In the genomic region with DNA sequence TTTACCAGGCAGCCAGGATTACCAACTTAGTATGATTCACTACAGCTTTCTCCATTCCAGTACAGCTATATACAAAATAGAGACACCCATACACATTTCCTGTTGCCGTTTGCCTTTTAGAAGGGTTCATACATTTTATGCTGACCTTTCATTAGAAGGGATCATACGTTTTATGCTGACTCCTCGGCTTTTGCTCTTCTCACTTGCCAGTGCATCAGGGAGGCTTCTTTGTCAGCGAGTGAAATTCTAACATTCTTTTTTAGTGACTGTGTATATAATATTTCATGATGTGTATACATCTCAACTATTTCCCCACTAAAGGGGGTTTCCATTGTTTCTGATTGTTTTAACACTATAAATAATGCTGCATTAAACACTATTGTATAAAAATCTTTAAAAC, we compare ENCODE assay signal across 20 cellular contexts.
DNase-seq lines count a peak whose midpoint lies in the region; ATAC-seq, FAIRE-seq and TF ChIP-seq lines count a peak whose summit lies in the region.
"Had no signal": no experiment of that assay in that cellular context is flagged by ENCODE, and none has a peak within 500 bp of the region (broad histone marks: within the 10 kb centered on the region; RNA-seq: fewer than 3 reads in every experiment).

No MANE protein-coding gene starts in this region.

- no peak overlapping the region for H3K4me3 Mint-ChIP-seq in astrocyte (ENCODE audit: unreplicated experiment)
- no peak overlapping the region for H3K4me3 Mint-ChIP-seq in Caco-2 (ENCODE audit: unreplicated experiment)
- H3K4me3 Mint-ChIP-seq: activated naive CD8-positive, alpha-beta T cell; CD8-positive, alpha-beta memory T cell; stimulated activated naive B cell treated with anti-CD40 and anti-IgM and Interleukin-4, amounts not matched to agents 10 μg/mL and 1 μg/mL and 100 μg/mL, for 72 hours had no signal

- no peaks in the 10 kb centered on the region for H3K79me2 ChIP-seq in astrocyte (ENCODE audit: insufficient read depth, low read length)

- H3K9ac ChIP-seq in astrocyte (ENCODE audit: low read length) = no peak overlapping the region
- H3K9ac ChIP-seq in colonic mucosa (ENCODE audit: low read depth in 2 of 2, low read length in 2 of 2) = no peak overlapping the region

- no peaks in the 10 kb centered on the region for H3K27me3 ChIP-seq in astrocyte (ENCODE audit: insufficient read depth, low read length)
- no peaks in the 10 kb centered on the region for H3K27me3 ChIP-seq in colonic mucosa
- no peaks in the 10 kb centered on the region for H3K27me3 ChIP-seq in Caco-2 (replicated peaks; ENCODE audit: control insufficient read depth, insufficient read depth, low read length)
- H3K27me3 ChIP-seq: neutrophil, SJSA1 had no signal

- peak; percentile 3 for DNase-seq in AG08395 (ENCODE audit: low spot score)
- DNase-seq in HTR-8/SVneo (ENCODE audit: insufficient read length, low spot score) = peak; percentile 43
- no peak for DNase-seq in astrocyte (ENCODE audit: low read depth)
- DNase-seq in kidney tubule cell (ENCODE audit: low spot score) = peak; percentile 42
- no peak for DNase-seq in colonic mucosa
- no peak for DNase-seq in medulla oblongata (ENCODE audit: extremely low spot score)
- no peak for DNase-seq in Caco-2
- DNase-seq: CD8-positive, alpha-beta memory T cell; GOT3; left ventricle myocardium inferior; NCI-H1436; NCI-H2171 treated with DMSO at 0.1 percent for 48 hours; NCI-H69; stimulated activated naive B cell treated with anti-CD40 and anti-IgM and Interleukin-4, amounts not matched to agents 10 μg/mL and 1 μg/mL and 100 μg/mL, for 72 hours had no signal

- TF ChIP-seq CTCF in astrocyte (IDR thresholded peaks at IDR 0.05; ENCODE audit: insufficient read depth, low read depth, low read length) = no peak
- TF ChIP-seq CTCF in colonic mucosa (IDR thresholded peaks at IDR 0.05) = no peak
- TF ChIP-seq CTCF in Caco-2 (IDR thresholded peaks at IDR 0.05; ENCODE audit: insufficient read depth in 1 of 2, low read depth in 1 of 2, low read length in 1 of 2, severe bottlenecking in 1 of 2, unreplicated experiment in 1 of 2) = no peak

- H4K20me1 ChIP-seq in astrocyte (ENCODE audit: insufficient read depth, low read length) = no peaks in the 10 kb centered on the region

- no peak for ATAC-seq in HG03039 (IDR thresholded peaks at IDR 0.05; ENCODE audit: unreplicated experiment)
- ATAC-seq: activated CD4-positive, CD25-positive, alpha-beta regulatory T cell treated with anti-CD3 and anti-CD28 coated beads, Interleukin-2, amount 50 U/mL, for 24 hours; stimulated activated naive B cell treated with anti-CD40 and anti-IgM and Interleukin-4, amounts not matched to agents 10 μg/mL and 1 μg/mL and 100 μg/mL, for 72 hours had no signal

- H3K9me3 Mint-ChIP-seq in astrocyte (ENCODE audit: unreplicated experiment) (no peaks in the 10 kb centered on the region), Caco-2 (ENCODE audit: unreplicated experiment) (no peaks in the 10 kb centered on the region)

- peaks cover 9% of the 10 kb centered on the region for H3K4me1 Mint-ChIP-seq in astrocyte (ENCODE audit: low read depth, unreplicated experiment)
- no peaks in the 10 kb centered on the region for H3K4me1 Mint-ChIP-seq in Caco-2 (ENCODE audit: low read depth, unreplicated experiment)
- H3K4me1 Mint-ChIP-seq: CD8-positive, alpha-beta memory T cell; stimulated activated naive B cell treated with anti-CD40 and anti-IgM and Interleukin-4, amounts not matched to agents 10 μg/mL and 1 μg/mL and 100 μg/mL, for 72 hours had no signal

- H3K4me1 ChIP-seq in astrocyte (ENCODE audit: insufficient read depth, low read length) = no peaks in the 10 kb centered on the region
- no peaks in the 10 kb centered on the region for H3K4me1 ChIP-seq in colonic mucosa
- H3K4me1 ChIP-seq in Caco-2 = no peaks in the 10 kb centered on the region
- H3K4me1 ChIP-seq: left ventricle myocardium inferior, SJSA1 had no signal

- POLR2A ChIA-PET in Caco-2 (lab: Charles Lee) = no interaction called here

- H3K4me3 ChIP-seq in astrocyte (ENCODE audit: insufficient read depth, low read depth, low read length) = no peak overlapping the region
- H3K4me3 ChIP-seq in colonic mucosa = no peak overlapping the region
- H3K4me3 ChIP-seq in Caco-2 (ENCODE audit: low read depth, low read length) = no peak overlapping the region
- H3K4me3 ChIP-seq: left ventricle myocardium inferior, SJSA1, thoracic aorta had no signal

- H2AFZ ChIP-seq in astrocyte (ENCODE audit: low read depth, low read length) = no peak overlapping the region

- CTCF ChIA-PET in Caco-2 (lab: Charles Lee) = no interaction called here

- H3K36me3 ChIP-seq in astrocyte (ENCODE audit: insufficient read depth, low read length) (no peaks in the 10 kb centered on the region), colonic mucosa (no peaks in the 10 kb centered on the region), Caco-2 (ENCODE audit: control insufficient read depth, insufficient read depth, low read length) (no peaks in the 10 kb centered on the region)
- H3K36me3 ChIP-seq: left ventricle myocardium inferior, neutrophil, SJSA1, thoracic aorta had no signal

- no TSS peak for BruUV-seq in Caco-2 (replicated peaks; lab: Mats Ljungman, UMichigan)

- no peak overlapping the region for H3K27ac ChIP-seq in astrocyte (ENCODE audit: low read depth, low read length)
- H3K27ac ChIP-seq in colonic mucosa = no peak overlapping the region
- H3K27ac ChIP-seq: left ventricle myocardium inferior, neutrophil, SJSA1, thoracic aorta had no signal

- FAIRE-seq in HTR-8/SVneo (lab: Jason Lieb, UNC) = no peak
- FAIRE-seq in astrocyte (lab: Jason Lieb, UNC) = no peak

- no peak overlapping the region for H3K4me2 ChIP-seq in astrocyte (ENCODE audit: low read length)

- intact Hi-C loops in colonic mucosa (cut with DNase I) = no loop called here
- intact Hi-C loops in Caco-2 (cut with micrococcal nuclease; ENCODE audit: unreplicated experiment) = no loop called here

- peak overlapping the region; percentile 77 for H3K27ac Mint-ChIP-seq in astrocyte (ENCODE audit: unreplicated experiment)
- no peak overlapping the region for H3K27ac Mint-ChIP-seq in Caco-2 (ENCODE audit: unreplicated experiment)
- H3K27ac Mint-ChIP-seq: activated naive CD8-positive, alpha-beta T cell; CD8-positive, alpha-beta memory T cell; stimulated activated naive B cell treated with anti-CD40 and anti-IgM and Interleukin-4, amounts not matched to agents 10 μg/mL and 1 μg/mL and 100 μg/mL, for 72 hours had no signal

- H3K9me3 ChIP-seq in astrocyte (ENCODE audit: insufficient read depth, low read depth, low read length) (no peaks in the 10 kb centered on the region), colonic mucosa (no peaks in the 10 kb centered on the region), Caco-2 (no peaks in the 10 kb centered on the region)
- H3K9me3 ChIP-seq: left ventricle myocardium inferior, thoracic aorta had no signal

- H3K36me3 Mint-ChIP-seq in astrocyte (ENCODE audit: low read depth, unreplicated experiment) = no peaks in the 10 kb centered on the region
- no peaks in the 10 kb centered on the region for H3K36me3 Mint-ChIP-seq in Caco-2 (ENCODE audit: insufficient read depth, unreplicated experiment)
- H3K36me3 Mint-ChIP-seq: activated naive CD8-positive, alpha-beta T cell; CD8-positive, alpha-beta memory T cell; stimulated activated naive B cell treated with anti-CD40 and anti-IgM and Interleukin-4, amounts not matched to agents 10 μg/mL and 1 μg/mL and 100 μg/mL, for 72 hours had no signal

- H3K27me3 Mint-ChIP-seq in astrocyte (ENCODE audit: low read depth, unreplicated experiment) = no peaks in the 10 kb centered on the region
- no peaks in the 10 kb centered on the region for H3K27me3 Mint-ChIP-seq in Caco-2 (ENCODE audit: insufficient read depth, unreplicated experiment)
- H3K27me3 Mint-ChIP-seq: activated naive CD8-positive, alpha-beta T cell; CD8-positive, alpha-beta memory T cell; stimulated activated naive B cell treated with anti-CD40 and anti-IgM and Interleukin-4, amounts not matched to agents 10 μg/mL and 1 μg/mL and 100 μg/mL, for 72 hours had no signal

Comparison
In these comparisons a context has a peak if more than half of its experiments do, and no peak if none do; other contexts are left out.
1. DNase-seq: peak in AG08395 (single experiment), HTR-8/SVneo (single experiment) and kidney tubule cell (single experiment); none in astrocyte (single experiment), colonic mucosa (single experiment), medulla oblongata (single experiment) and Caco-2 (0 of 2).